Comparison of ENCODE assay signal across 22 cellular contexts in the genomic region with DNA sequence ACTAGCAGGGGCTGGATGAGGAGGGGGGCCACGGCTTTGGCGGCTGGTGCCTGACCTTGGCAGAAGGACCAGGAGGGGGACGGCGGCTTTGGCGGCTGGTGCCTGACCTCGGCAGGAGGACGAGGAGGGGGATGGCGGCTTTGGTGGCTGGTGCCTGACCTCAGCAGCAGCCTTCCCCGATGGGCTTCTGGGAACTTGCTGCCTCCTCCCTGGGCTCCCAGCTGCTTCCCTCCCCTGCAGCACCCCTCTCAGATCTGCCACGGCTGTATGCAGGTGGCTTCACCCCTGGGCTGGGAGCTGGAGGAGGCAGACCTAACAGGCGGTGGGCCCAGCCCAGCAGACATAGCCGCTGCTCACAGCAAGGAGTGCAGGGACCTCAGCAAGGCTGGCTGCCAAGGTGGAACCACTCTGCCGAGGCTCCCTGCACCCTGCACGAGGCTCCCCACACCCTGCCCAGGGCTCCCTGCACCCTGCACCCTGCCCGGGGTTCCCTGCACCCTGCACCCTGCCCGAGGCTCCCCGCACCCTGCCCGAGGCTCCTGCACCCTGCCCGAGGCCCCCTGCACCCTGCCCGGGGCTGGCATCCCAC. TPM values are rescaled to one million over a fixed set of nuclear protein-coding genes. Genes with fewer than 3 reads are reported as not detected.
DNase-seq lines count a peak whose midpoint lies in the region; ATAC-seq, FAIRE-seq and TF ChIP-seq lines count a peak whose summit lies in the region.
"Had no signal": no experiment of that assay in that cellular context is flagged by ENCODE, and none has a peak within 500 bp of the region (broad histone marks: within the 10 kb centered on the region; RNA-seq: fewer than 3 reads in every experiment).

No MANE protein-coding gene starts in this region.

- DNase-seq in NCI-H2171 treated with DMSO at 0.1 percent for 48 hours (lab: John Stamatoyannopoulos, UW) (peak; percentile 16), NCI-H2171 (lab: John Stamatoyannopoulos, UW) (no peak), kidney (peak; percentile 55), spleen (peak; percentile 54), Peyer's patch (no peak), mesothelial cell of epicardium (ENCODE audit: low spot score in 2 of 2, unreplicated experiment in 2 of 2) (no peak)
- DNase-seq: DMS79 treated with DMSO at 0.1 percent for 48 hours, HFFc6, KG1, MV-4-11, NCI-H1694 treated with DMSO at 0.1 percent for 48 hours, NCI-H2227 treated with DMSO at 0.1 percent for 48 hours, NCI-H510A treated with DMSO at 0.1 percent for 48 hours, NCI-H774, PC-3 had no signal

- no peak overlapping the region for H3K27ac Mint-ChIP-seq in mesothelial cell of epicardium
- H3K27ac Mint-ChIP-seq: HFFc6 had no signal

- intact Hi-C loops in kidney (cut with DNase I) = no loop called here
- intact Hi-C loops in spleen (cut with DNase I; ENCODE audit: low total_unique reads) = no loop called here

- H3K9ac ChIP-seq in kidney (ENCODE audit: low read length in 2 of 2) = no peak overlapping the region

- H3K4me3 Mint-ChIP-seq in mesothelial cell of epicardium = no peak overlapping the region
- H3K4me3 Mint-ChIP-seq: HFFc6 had no signal

- WGBS in spleen, 5 donors = 71 to 81% (median 79%) methylated on average over 1 to 20 of the region's 20 CpGs

- H3K27ac ChIP-seq in KOPT-K1 (ENCODE audit: low read depth, low read length, poor library complexity, severe bottlenecking) (peak overlapping the region; percentile 79), kidney (ENCODE audit: low read depth in 2 of 2, low read length in 2 of 2) (no peak overlapping the region), spleen (no peak overlapping the region), Peyer's patch (no peak overlapping the region)
- H3K27ac ChIP-seq: 22Rv1, RWPE1, SJSA1 had no signal

- H3K4me1 ChIP-seq in kidney (ENCODE audit: control insufficient read depth in 1 of 2, insufficient read depth in 1 of 2, low read depth in 1 of 2, low read length in 2 of 2) (no peaks in the 10 kb centered on the region), spleen (no peaks in the 10 kb centered on the region), Peyer's patch (no peaks in the 10 kb centered on the region)
- H3K4me1 ChIP-seq: SJSA1 had no signal

- no peaks in the 10 kb centered on the region for H3K4me1 Mint-ChIP-seq in mesothelial cell of epicardium

- no peak for ATAC-seq in GM21576 (IDR thresholded peaks at IDR 0.05; ENCODE audit: unreplicated experiment)
- ATAC-seq: PC-3 had no signal

- TF ChIP-seq CTCF in kidney (IDR thresholded peaks at IDR 0.05; ENCODE audit: borderline replicate concordance, extremely low read depth, insufficient read depth) (no peak), spleen (IDR thresholded peaks at IDR 0.05 in 8 of 11, conservative IDR thresholded peaks at IDR 0.05 in 3 of 11) (no peak), Peyer's patch (IDR thresholded peaks at IDR 0.05) (no peak), mesothelial cell of epicardium (IDR thresholded peaks at IDR 0.05; ENCODE audit: unreplicated experiment) (no peak)

- TF ChIP-seq POLR2A in spleen (IDR thresholded peaks at IDR 0.05) (no peak), Peyer's patch (IDR thresholded peaks at IDR 0.05) (no peak)

- no peak overlapping the region for H3K4me3 ChIP-seq in kidney (ENCODE audit: low read length in 2 of 2)
- no peak overlapping the region for H3K4me3 ChIP-seq in spleen
- no peak overlapping the region for H3K4me3 ChIP-seq in Peyer's patch
- H3K4me3 ChIP-seq: SJSA1 had no signal

- H3K9me3 Mint-ChIP-seq in mesothelial cell of epicardium = no peaks in the 10 kb centered on the region
- H3K9me3 Mint-ChIP-seq: HFFc6 had no signal

- H3K27me3 Mint-ChIP-seq in mesothelial cell of epicardium (ENCODE audit: low read depth) = peaks cover 19% of the 10 kb centered on the region

- H3K36me3 ChIP-seq in KOPT-K1 (ENCODE audit: insufficient read depth, low read length) (no peaks in the 10 kb centered on the region), kidney (ENCODE audit: control insufficient read depth in 1 of 2, insufficient read depth in 2 of 2, low read length in 2 of 2) (no peaks in the 10 kb centered on the region), spleen (no peaks in the 10 kb centered on the region), Peyer's patch (no peaks in the 10 kb centered on the region)
- H3K36me3 ChIP-seq: SJSA1 had no signal

- no peaks in the 10 kb centered on the region for H3K9me3 ChIP-seq in KOPT-K1 (ENCODE audit: insufficient read depth, low read length, poor library complexity, severe bottlenecking)
- no peaks in the 10 kb centered on the region for H3K9me3 ChIP-seq in kidney (ENCODE audit: control insufficient read depth in 1 of 2, low read length in 2 of 2)
- H3K9me3 ChIP-seq in spleen = no peaks in the 10 kb centered on the region
- H3K9me3 ChIP-seq in Peyer's patch = no peaks in the 10 kb centered on the region
- H3K9me3 ChIP-seq: SJSA1 had no signal

- no peaks in the 10 kb centered on the region for H3K36me3 Mint-ChIP-seq in mesothelial cell of epicardium

- no peak for FAIRE-seq in kidney (lab: Jason Lieb, UNC)
- FAIRE-seq: H54 had no signal

- peaks cover 0 to 67% (median 18%) of the 10 kb centered on the region in 7 donors for H3K27me3 ChIP-seq in spleen (replicated peaks in 1 of 7)
- H3K27me3 ChIP-seq in Peyer's patch = no peaks in the 10 kb centered on the region

RNA-seq across cellular contexts. Expression of gene CBFA2T3, which starts 38.4 kb away (rescaled TPM):
- total RNA-seq in kidney (8.0 TPM), spleen (10 to 100 TPM; 10.5 to 59.8 (median 56.3) TPM), Peyer's patch (10 to 100 TPM in 1 of 4 donors, 1 to 10 TPM in 3; 3.5 to 35.5 (median 6.8) TPM), mesothelial cell of epicardium (10.1 to 11.5 TPM (median 10.1 TPM) in 3 replicates)
- polyA plus RNA-seq in kidney (ENCODE audit: insufficient read depth, low read depth, low replicate concordance) (0.75 TPM), spleen (10 to 100 TPM in 2 of 3 donors, 1 to 10 TPM in 1; 8.4 to 25.1 (median 14.3) TPM)
- total RNA-seq: HFFc6, PC-3, SJSA1 had no signal
- polyA plus RNA-seq: AG04450 had no signal

Comparison
In these comparisons a context has a peak if more than half of its experiments do, and no peak if none do; other contexts are left out.
1. DNase-seq: peak in NCI-H2171 treated with DMSO at 0.1 percent for 48 hours (single experiment), kidney (single experiment) and spleen (single experiment); none in NCI-H2171 (single experiment), Peyer's patch (0 of 3) and mesothelial cell of epicardium (0 of 2).